22 cellular contexts compared by ENCODE assay signal in the genomic region with DNA sequence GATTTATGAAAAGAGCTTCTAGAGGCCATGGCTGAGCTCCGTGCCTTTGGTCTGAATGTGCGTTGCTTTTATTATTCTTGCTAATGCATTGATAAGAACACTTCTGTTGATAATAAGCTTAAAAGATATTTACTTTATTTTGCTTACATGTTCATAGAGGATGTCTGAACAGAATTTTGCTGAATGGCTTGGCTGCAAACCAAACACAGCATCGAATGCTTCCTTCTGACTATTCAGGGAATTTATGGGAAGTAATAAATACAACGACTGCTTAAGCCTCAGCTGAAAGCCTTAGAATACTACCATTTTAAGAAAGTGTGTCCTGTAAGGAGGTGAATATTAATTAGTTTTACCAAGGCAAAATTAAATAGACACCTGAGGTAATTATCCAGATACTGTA.
"Had no signal": no experiment of that assay in that cellular context is flagged by ENCODE, and none has a peak within 500 bp of the region (broad histone marks: within the 10 kb centered on the region; RNA-seq: fewer than 3 reads in every experiment).

No MANE protein-coding gene starts in this region.

- H3K27me3 Mint-ChIP-seq: effector memory CD8-positive, alpha-beta T cell; natural killer cell treated with Interleukin-12 subunit alpha and Interleukin-12 subunit beta and Interleukin-15 and Interleukin-18, amount 100 ng/mL, for 72 hours; stimulated activated naive B cell treated with anti-CD40 and anti-IgM and Interleukin-4, amounts not matched to agents 10 μg/mL and 1 μg/mL and 100 μg/mL, for 72 hours; stimulated activated naive CD8-positive, alpha-beta T cell treated with anti-CD3 and anti-CD28 coated beads, Interleukin-15, amount 100 ng/mL, for 72 hours had no signal

- DNase-seq: effector memory CD8-positive, alpha-beta T cell; erythroblast; foreskin keratinocyte; kidney; left cardiac atrium; left ventricle myocardium superior; mesenchymal stem cell; midbrain; nucleus accumbens; ovary; stimulated activated CD4-positive, alpha-beta T cell treated with anti-CD3 and anti-CD28 coated beads, Interleukin-1b, Interleukin-23, amount 100 ng/mL, for 48 hours; stimulated activated CD4-positive, alpha-beta T cell treated with anti-CD3 and anti-CD28 coated beads, Interleukin-4, amount 100 ng/mL, for 24 hours; stimulated activated naive B cell treated with anti-CD40 and anti-IgM and Interleukin-4, amounts not matched to agents 10 μg/mL and 1 μg/mL and 100 μg/mL, for 72 hours; stimulated activated naive CD8-positive, alpha-beta T cell treated with anti-CD3 and anti-CD28 coated beads, Interleukin-15, amount 100 ng/mL, for 72 hours; testis; upper lobe of right lung had no signal

- H3K4me3 Mint-ChIP-seq: effector memory CD8-positive, alpha-beta T cell; natural killer cell treated with Interleukin-12 subunit alpha and Interleukin-12 subunit beta and Interleukin-15 and Interleukin-18, amount 100 ng/mL, for 72 hours; neural progenitor cell; stimulated activated naive B cell treated with anti-CD40 and anti-IgM and Interleukin-4, amounts not matched to agents 10 μg/mL and 1 μg/mL and 100 μg/mL, for 72 hours; stimulated activated naive CD8-positive, alpha-beta T cell treated with anti-CD3 and anti-CD28 coated beads, Interleukin-15, amount 100 ng/mL, for 72 hours had no signal

- H2AFZ ChIP-seq: neural progenitor cell had no signal

- H3K9ac ChIP-seq: neural progenitor cell had no signal

- H3K4me3 ChIP-seq: lung, neural progenitor cell, ovary, right atrium auricular region, testis, tibial nerve, upper lobe of right lung, vagina had no signal

- H3K9me3 Mint-ChIP-seq: neural progenitor cell had no signal

- FAIRE-seq: kidney had no signal

- H3K36me3 Mint-ChIP-seq: natural killer cell treated with Interleukin-12 subunit alpha and Interleukin-12 subunit beta and Interleukin-15 and Interleukin-18, amount 100 ng/mL, for 72 hours; neural progenitor cell; stimulated activated naive B cell treated with anti-CD40 and anti-IgM and Interleukin-4, amounts not matched to agents 10 μg/mL and 1 μg/mL and 100 μg/mL, for 72 hours had no signal

- H3K4me2 ChIP-seq: neural progenitor cell had no signal

- H3K36me3 ChIP-seq: neural progenitor cell, ovary, right atrium auricular region, tibial nerve, upper lobe of right lung, vagina had no signal

- H3K9me3 ChIP-seq: ovary, right atrium auricular region, testis, upper lobe of right lung, vagina had no signal

- H3K27ac ChIP-seq: foreskin keratinocyte, neural progenitor cell, ovary, right atrium auricular region, testis, tibial nerve, upper lobe of right lung, vagina had no signal

- H3K27me3 ChIP-seq: foreskin keratinocyte, neural progenitor cell, ovary, right atrium auricular region, testis, tibial nerve, upper lobe of right lung, vagina had no signal

- H3K4me1 ChIP-seq: foreskin keratinocyte, neural progenitor cell, right atrium auricular region, testis, tibial nerve, upper lobe of right lung, vagina had no signal

- H3K27ac Mint-ChIP-seq: effector memory CD8-positive, alpha-beta T cell; natural killer cell treated with Interleukin-12 subunit alpha and Interleukin-12 subunit beta and Interleukin-15 and Interleukin-18, amount 100 ng/mL, for 72 hours; neural progenitor cell; stimulated activated naive B cell treated with anti-CD40 and anti-IgM and Interleukin-4, amounts not matched to agents 10 μg/mL and 1 μg/mL and 100 μg/mL, for 72 hours; stimulated activated naive CD8-positive, alpha-beta T cell treated with anti-CD3 and anti-CD28 coated beads, Interleukin-15, amount 100 ng/mL, for 72 hours had no signal

- H3K4me1 Mint-ChIP-seq: neural progenitor cell; stimulated activated naive B cell treated with anti-CD40 and anti-IgM and Interleukin-4, amounts not matched to agents 10 μg/mL and 1 μg/mL and 100 μg/mL, for 72 hours; stimulated activated naive CD8-positive, alpha-beta T cell treated with anti-CD3 and anti-CD28 coated beads, Interleukin-15, amount 100 ng/mL, for 72 hours had no signal

- ATAC-seq: effector memory CD8-positive, alpha-beta T cell; foreskin keratinocyte; left cardiac atrium; left ventricle myocardium superior; natural killer cell treated with Interleukin-12 subunit alpha and Interleukin-12 subunit beta and Interleukin-15 and Interleukin-18, amount 100 ng/mL, for 72 hours; stimulated activated naive B cell treated with anti-CD40 and anti-IgM and Interleukin-4, amounts not matched to agents 10 μg/mL and 1 μg/mL and 100 μg/mL, for 72 hours; stimulated activated naive CD8-positive, alpha-beta T cell treated with anti-CD3 and anti-CD28 coated beads, Interleukin-15, amount 100 ng/mL, for 72 hours; upper lobe of right lung had no signal
